Comparison of ENCODE assay signal across 14 cellular contexts in genomic region chr12:31297572-31298509, GRCh38. TPM values are rescaled to one million over a fixed set of nuclear protein-coding genes. Genes with fewer than 3 reads are reported as not detected.
DNase-seq lines count a peak whose midpoint lies in the region; ATAC-seq, FAIRE-seq and TF ChIP-seq lines count a peak whose summit lies in the region.
"Had no signal": no experiment of that assay in that cellular context is flagged by ENCODE, and none has a peak within 500 bp of the region (broad histone marks: within the 10 kb centered on the region; RNA-seq: fewer than 3 reads in every experiment).

No MANE protein-coding gene starts in this region.

- H3K27ac Mint-ChIP-seq in activated CD8-positive, alpha-beta memory T cell treated with anti-CD3 and anti-CD28 coated beads, Interleukin-2, amount 10 ng/mL, durations not matched to agents 7 days and 5 days: peak overlapping the region; percentile 51
- peak overlapping the region; percentile 49 for H3K27ac Mint-ChIP-seq in progenitor cell of endocrine pancreas

- peaks cover 23% of the 10 kb centered on the region for H3K4me1 Mint-ChIP-seq in activated CD8-positive, alpha-beta memory T cell treated with anti-CD3 and anti-CD28 coated beads, Interleukin-2, amount 10 ng/mL, durations not matched to agents 7 days and 5 days
- H3K4me1 Mint-ChIP-seq in progenitor cell of endocrine pancreas (ENCODE audit: low read depth): peaks cover 39% of the 10 kb centered on the region

- TF ChIP-seq CTCF in progenitor cell of endocrine pancreas (IDR thresholded peaks at IDR 0.05; ENCODE audit: unreplicated experiment): no peak

- no peaks in the 10 kb centered on the region for H3K27me3 Mint-ChIP-seq in activated CD8-positive, alpha-beta memory T cell treated with anti-CD3 and anti-CD28 coated beads, Interleukin-2, amount 10 ng/mL, durations not matched to agents 7 days and 5 days
- no peaks in the 10 kb centered on the region for H3K27me3 Mint-ChIP-seq in progenitor cell of endocrine pancreas

- CTCF ChIA-PET in activated CD8-positive, alpha-beta memory T cell treated with anti-CD3 and anti-CD28 coated beads, Interleukin-2, amount 10 ng/mL, durations not matched to agents 7 days and 5 days (lab: Charles Lee): interaction anchor here (1.2 to 2.9 kb wide), 3 partner anchors 22 to 28 kb away, joined by 3 to 12 read pairs (median 7); partner anchors contain the start of gene SINHCAF

- peaks cover 69% of the 10 kb centered on the region for H3K36me3 Mint-ChIP-seq in activated CD8-positive, alpha-beta memory T cell treated with anti-CD3 and anti-CD28 coated beads, Interleukin-2, amount 10 ng/mL, durations not matched to agents 7 days and 5 days
- peaks cover 47% of the 10 kb centered on the region for H3K36me3 Mint-ChIP-seq in progenitor cell of endocrine pancreas (ENCODE audit: insufficient read depth)

- no peak for DNase-seq in activated CD8-positive, alpha-beta memory T cell treated with anti-CD3 and anti-CD28 coated beads, Interleukin-2, amount 10 ng/mL, durations not matched to agents 7 days and 5 days
- DNase-seq in activated CD8-positive, alpha-beta memory T cell treated with anti-CD3 and anti-CD28 coated beads for 24 hours: no peak
- no peak for DNase-seq in progenitor cell of endocrine pancreas (ENCODE audit: low spot score, unreplicated experiment)
- no peak for DNase-seq in HTR-8/SVneo (ENCODE audit: insufficient read length, low spot score)
- DNase-seq in NCI-H1092 (lab: John Stamatoyannopoulos, UW): no peak
- DNase-seq in stimulated activated CD4-positive, alpha-beta T cell treated with anti-CD3 and anti-CD28 coated beads, Interleukin-2, amount 100 ng/mL, for 48 hours: no peak
- DNase-seq: activated CD8-positive, alpha-beta memory T cell treated with anti-CD3 and anti-CD28 coated beads, Interleukin-2, amount 50 U/mL, for 4 hours; KG1; kidney glomerular epithelial cell had no signal

- no peak for FAIRE-seq in HTR-8/SVneo (lab: Jason Lieb, UNC)
- FAIRE-seq: A204.1, G401.6, H1 had no signal

- no peak for ATAC-seq in activated CD8-positive, alpha-beta memory T cell treated with anti-CD3 and anti-CD28 coated beads, Interleukin-2, amount 10 ng/mL, durations not matched to agents 7 days and 5 days
- peak; percentile 53 for ATAC-seq in HG02571 (IDR thresholded peaks at IDR 0.05; ENCODE audit: unreplicated experiment)
- ATAC-seq in HG03575 (IDR thresholded peaks at IDR 0.05; ENCODE audit: extremely low read depth, insufficient number of reproducible peaks, low FRiP score, unreplicated experiment): peak; percentile 30

- no peak overlapping the region for H3K4me3 Mint-ChIP-seq in activated CD8-positive, alpha-beta memory T cell treated with anti-CD3 and anti-CD28 coated beads, Interleukin-2, amount 10 ng/mL, durations not matched to agents 7 days and 5 days
- no peak overlapping the region for H3K4me3 Mint-ChIP-seq in progenitor cell of endocrine pancreas (ENCODE audit: low read depth)

- no peaks in the 10 kb centered on the region for H3K9me3 Mint-ChIP-seq in activated CD8-positive, alpha-beta memory T cell treated with anti-CD3 and anti-CD28 coated beads, Interleukin-2, amount 10 ng/mL, durations not matched to agents 7 days and 5 days (ENCODE audit: low read depth)
- H3K9me3 Mint-ChIP-seq in progenitor cell of endocrine pancreas (ENCODE audit: low read depth): peaks cover 5% of the 10 kb centered on the region

RNA-seq across cellular contexts. Expression of gene SINHCAF, which starts 28.1 kb away (rescaled TPM):
- total RNA-seq in activated CD8-positive, alpha-beta memory T cell treated with anti-CD3 and anti-CD28 coated beads, Interleukin-2, amount 10 ng/mL, durations not matched to agents 7 days and 5 days: 100 to 1,000 TPM in 1 of 2 experiments, 10 to 100 TPM in 1; 78.5 to 120 TPM
- 391 and 408 TPM in 2 replicates for total RNA-seq in progenitor cell of endocrine pancreas
